ENCODE assay signal across 7 cellular contexts in the genomic region with DNA sequence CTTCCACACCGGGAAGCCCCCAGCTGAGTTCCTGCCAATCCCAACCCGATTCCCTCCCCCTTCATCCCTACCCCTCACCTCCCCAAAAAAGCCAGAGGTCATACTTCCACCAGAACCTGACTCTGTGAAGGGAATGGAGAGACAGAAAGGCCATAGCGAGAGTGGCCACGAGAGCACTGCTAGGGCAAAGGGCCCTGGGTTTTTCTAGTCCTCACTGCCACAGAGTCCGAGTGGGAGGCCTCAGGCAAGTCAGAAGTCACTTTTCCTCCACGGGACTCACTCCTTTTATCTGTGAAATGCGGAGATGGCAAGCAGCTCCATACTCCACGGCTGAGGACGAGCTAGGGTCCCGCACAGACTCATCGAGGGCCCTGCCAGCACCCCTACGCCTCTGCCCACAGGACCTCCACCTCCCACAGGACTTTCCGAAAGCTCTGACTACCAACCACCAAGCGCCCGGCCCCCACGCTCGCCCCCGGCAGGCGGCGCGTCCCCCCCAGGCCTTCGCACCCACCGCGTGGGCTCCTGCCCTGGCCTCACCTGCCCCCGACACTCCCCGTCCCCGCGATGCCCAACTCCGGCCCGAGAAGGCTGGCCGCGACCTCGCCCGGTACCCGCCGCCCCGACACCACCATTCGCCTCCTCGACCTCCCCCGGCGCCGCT. TPM values are rescaled to one million over a fixed set of nuclear protein-coding genes. Genes with fewer than 3 reads are reported as not detected.
DNase-seq lines count a peak whose midpoint lies in the region; ATAC-seq and TF ChIP-seq lines count a peak whose summit lies in the region.

No MANE protein-coding gene starts in this region.

- H3K27me3 ChIP-seq in skeletal muscle tissue (ENCODE audit: control insufficient read depth in 3 of 3, insufficient read depth in 3 of 3, low read length in 3 of 3), result no peaks in the 10 kb centered on the region

- H3K27ac ChIP-seq in angular gyrus (ENCODE audit: low read depth, low read length) (peak overlapping the region; percentile 68), skeletal muscle tissue (ENCODE audit: low read depth, low read length) (peak overlapping the region; percentile 84)

- TF ChIP-seq POLR2A in GM18505 (IDR thresholded peaks at IDR 0.05; ENCODE audit: borderline replicate concordance, extremely low read depth, insufficient read depth, insufficient read length), result peak; percentile 17

- H3K9ac ChIP-seq in skeletal muscle tissue (ENCODE audit: low read depth in 1 of 3, low read length in 3 of 3), result peak overlapping the region; percentile 87 to 92 (median 88)

- H3K4me1 ChIP-seq in skeletal muscle tissue (ENCODE audit: control insufficient read depth in 3 of 3, insufficient read depth in 3 of 3, low read length in 3 of 3), result peaks cover 14 to 23% (median 19%) of the 10 kb centered on the region in 3 donors

- peaks cover 0 to 3% (median 0%) of the 10 kb centered on the region in 3 donors for H3K36me3 ChIP-seq in skeletal muscle tissue (ENCODE audit: control insufficient read depth in 3 of 3, insufficient read depth in 3 of 3, low read length in 3 of 3)

- DNase-seq in T follicular helper cell (ENCODE audit: low read depth), result peak; percentile 35
- peak; percentile 36 for DNase-seq in hepatic stellate cell (ENCODE audit: low spot score)

- ATAC-seq in GM18505 (IDR thresholded peaks at IDR 0.05; ENCODE audit: unreplicated experiment) (peak; percentile 14), HG02973 (IDR thresholded peaks at IDR 0.05; ENCODE audit: unreplicated experiment) (peak; percentile 5), HG03565 (IDR thresholded peaks at IDR 0.05; ENCODE audit: unreplicated experiment) (no peak)

- peak overlapping the region; percentile 80 to 88 (median 86) for H3K4me3 ChIP-seq in skeletal muscle tissue (ENCODE audit: low read length in 3 of 3)

- no peaks in the 10 kb centered on the region for H3K9me3 ChIP-seq in skeletal muscle tissue (ENCODE audit: control insufficient read depth in 3 of 3, low read length in 3 of 3)

RNA-seq across cellular contexts. Expression of gene ATP13A3, which starts 0.8 kb away (rescaled TPM):
- 44.4 TPM for total RNA-seq in skeletal muscle tissue
